10 cellular contexts compared by ENCODE assay signal in the genomic region with DNA sequence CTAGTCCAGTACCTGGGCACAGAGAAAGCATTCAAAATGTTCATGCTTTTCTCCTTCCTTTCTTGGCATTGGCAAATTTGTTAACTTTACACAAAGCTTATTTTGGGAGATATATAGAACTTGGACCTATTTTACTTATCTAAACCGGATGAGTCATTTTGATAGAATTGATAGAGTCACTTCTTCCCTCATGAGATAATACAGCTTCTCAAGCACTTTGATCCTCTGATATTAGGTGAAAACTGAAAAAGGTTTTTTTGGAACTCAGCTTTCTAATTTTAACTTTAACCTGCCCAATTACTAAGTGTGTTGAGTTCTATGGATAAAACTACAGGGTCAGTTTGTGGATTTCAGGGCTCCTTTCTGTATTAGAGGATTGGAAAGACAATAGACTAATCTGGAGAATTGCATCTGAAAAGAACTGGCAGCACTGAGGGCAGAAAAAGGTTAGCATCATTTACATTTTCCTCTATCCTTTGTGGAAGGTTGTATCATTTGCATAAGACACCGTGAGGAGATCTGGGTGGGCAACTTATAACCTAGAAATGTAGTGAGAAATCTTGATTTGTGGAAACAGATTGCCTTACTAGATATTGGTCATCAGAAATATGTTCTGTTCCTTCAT. TPM values are rescaled to one million over a fixed set of nuclear protein-coding genes. Genes with fewer than 3 reads are reported as not detected.
A peak's percentile ranks its signal among the peaks of the same experiment; 100 is the strongest.
DNase-seq lines count a peak whose midpoint lies in the region; ATAC-seq and TF ChIP-seq lines count a peak whose summit lies in the region.
"Had no signal": no experiment of that assay in that cellular context is flagged by ENCODE, and none has a peak within 500 bp of the region (broad histone marks: within the 10 kb centered on the region; RNA-seq: fewer than 3 reads in every experiment).

No MANE protein-coding gene starts in this region.

- H3K27ac Mint-ChIP-seq in activated naive CD8-positive, alpha-beta T cell: peak overlapping the region; percentile 97

- TF ChIP-seq CTCF in heart right ventricle (IDR thresholded peaks at IDR 0.05): no peak
- no peak for TF ChIP-seq CTCF in GM13976 (IDR thresholded peaks at IDR 0.05; ENCODE audit: borderline replicate concordance, control extremely low read depth, extremely low read depth, insufficient read depth, missing control alignments)

- H3K27ac ChIP-seq in right cardiac atrium (ENCODE audit: low read length): no peak overlapping the region
- H3K27ac ChIP-seq in heart right ventricle: no peak overlapping the region
- no peak overlapping the region for H3K27ac ChIP-seq in iPS-18a (ENCODE audit: low read length)

- intact Hi-C loops in right cardiac atrium (cut with DNase I): no loop called here
- intact Hi-C loops in heart right ventricle (cut with DNase I): no loop called here

- peak overlapping the region; percentile 35 for H3K4me3 ChIP-seq in right cardiac atrium (ENCODE audit: low read length)
- peak overlapping the region in 5 of 10 donors; percentile 76 to 88 (median 77) for H3K4me3 ChIP-seq in heart right ventricle
- H3K4me3 ChIP-seq in iPS-18a (ENCODE audit: low read length): peak overlapping the region; percentile 66

- H3K27me3 ChIP-seq in right cardiac atrium (ENCODE audit: control insufficient read depth, insufficient read depth) (no peaks in the 10 kb centered on the region), heart right ventricle (no peaks in the 10 kb centered on the region), iPS-18a (ENCODE audit: control insufficient read depth, insufficient read depth, low read length) (no peaks in the 10 kb centered on the region)

- DNase-seq in right cardiac atrium (no peak), heart right ventricle (no peak), ecto neural progenitor cell (ENCODE audit: low spot score) (no peak), GM13976 (ENCODE audit: low spot score) (no peak), NCI-H187 treated with DMSO at 0.1 percent for 48 hours (lab: John Stamatoyannopoulos, UW) (no peak)
- DNase-seq: NCI-H1105; stimulated activated CD4-positive, alpha-beta T cell treated with anti-CD3 and anti-CD28 coated beads, Interleukin-4, amount 100 ng/mL, for 24 hours had no signal

- H3K4me1 Mint-ChIP-seq in activated naive CD8-positive, alpha-beta T cell (ENCODE audit: low read depth): peaks cover 49% of the 10 kb centered on the region

- H3K9me3 ChIP-seq in right cardiac atrium (ENCODE audit: control insufficient read depth, low read length) (no peaks in the 10 kb centered on the region), heart right ventricle (no peaks in the 10 kb centered on the region), iPS-18a (ENCODE audit: control insufficient read depth, low read depth, low read length) (peaks cover 4% of the 10 kb centered on the region)

- 54% methylated on average over 2 of the region's 2 CpGs for WGBS in right cardiac atrium
- 50 to 57% methylated on average over 2 of the region's 2 CpGs for WGBS in heart right ventricle, 2 donors

- H3K9ac ChIP-seq in iPS-18a (ENCODE audit: low read length): no peak overlapping the region

- no peaks in the 10 kb centered on the region for H3K27me3 Mint-ChIP-seq in activated naive CD8-positive, alpha-beta T cell

- no peaks in the 10 kb centered on the region for H3K36me3 ChIP-seq in heart right ventricle
- no peaks in the 10 kb centered on the region for H3K36me3 ChIP-seq in iPS-18a (ENCODE audit: control insufficient read depth, low read depth, low read length)

- ATAC-seq in right cardiac atrium (no peak), heart right ventricle (no peak), GM21723 (IDR thresholded peaks at IDR 0.05; ENCODE audit: unreplicated experiment) (no peak)

- H3K4me1 ChIP-seq in right cardiac atrium (ENCODE audit: control insufficient read depth, insufficient read depth, low read length) (peaks cover 2% of the 10 kb centered on the region), heart right ventricle (peaks cover 0 to 51% (median 13%) of the 10 kb centered on the region in 9 donors), iPS-18a (ENCODE audit: control insufficient read depth, low read depth, low read length) (peaks cover 13% of the 10 kb centered on the region)

- H3K9me3 Mint-ChIP-seq in activated naive CD8-positive, alpha-beta T cell (ENCODE audit: low read depth): no peaks in the 10 kb centered on the region

- in situ Hi-C loops in GM13976 (cut with MboI; ENCODE audit: low sequenced_read_pairs, unreplicated experiment): no loop called here

- no peaks in the 10 kb centered on the region for H3K36me3 Mint-ChIP-seq in activated naive CD8-positive, alpha-beta T cell

- peak overlapping the region; percentile 97 for H3K4me3 Mint-ChIP-seq in activated naive CD8-positive, alpha-beta T cell

RNA-seq across cellular contexts. Expression of a gene that starts 2.4 kb away (rescaled TPM):
- total RNA-seq in right cardiac atrium (10 to 100 TPM; 11.1 to 12.5 (median 11.3) TPM), heart right ventricle (10 to 100 TPM; 11.1 to 15.7 (median 14.6) TPM)
- polyA plus RNA-seq in right cardiac atrium (4.6 TPM), heart right ventricle (1 to 10 TPM; 3.8 to 4.2 TPM)
